Comparison of ENCODE assay signal across 9 cellular contexts in the genomic region with DNA sequence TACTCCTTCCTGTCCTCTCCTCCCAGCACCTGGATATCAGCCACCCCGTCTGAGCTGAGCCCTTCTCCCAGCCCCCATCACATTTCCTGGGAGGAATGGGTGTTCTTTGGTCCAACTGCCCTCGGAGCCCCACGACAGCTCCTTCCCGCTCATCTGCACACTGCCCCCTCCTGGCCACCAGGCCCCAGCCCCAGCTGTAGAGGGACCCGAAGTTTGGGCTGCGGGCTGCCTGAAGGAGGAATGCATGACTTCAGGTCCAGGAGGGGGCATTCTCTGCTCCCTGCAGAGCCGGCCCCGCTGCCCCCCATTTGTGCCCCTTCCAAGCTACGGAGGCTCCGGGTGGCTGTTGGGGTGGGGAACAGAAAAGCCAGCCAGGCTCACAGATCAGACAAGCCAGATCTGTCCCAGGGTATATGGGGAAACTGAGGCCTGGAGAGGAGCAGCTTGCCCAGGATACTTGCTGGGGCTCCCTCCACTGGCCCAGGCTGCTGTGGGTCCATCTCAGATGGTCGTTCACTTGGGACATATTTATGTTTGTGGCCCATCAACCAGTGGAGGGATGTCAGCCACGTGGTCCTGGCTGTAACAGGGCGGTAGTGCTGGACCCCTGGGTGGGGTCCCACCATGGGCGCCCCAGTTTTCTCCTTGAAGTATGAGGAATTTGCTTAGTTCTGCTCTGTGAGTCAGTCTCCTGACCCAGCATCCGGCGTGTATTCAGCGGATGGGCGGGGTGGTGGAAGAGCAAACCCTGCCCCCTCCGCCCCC. TPM values are rescaled to one million over a fixed set of nuclear protein-coding genes. Genes with fewer than 3 reads are reported as not detected.
DNase-seq lines count a peak whose midpoint lies in the region; ATAC-seq and TF ChIP-seq lines count a peak whose summit lies in the region.
"Had no signal": no experiment of that assay in that cellular context is flagged by ENCODE, and none has a peak within 500 bp of the region (broad histone marks: within the 10 kb centered on the region; RNA-seq: fewer than 3 reads in every experiment).

No MANE protein-coding gene starts in this region.

- H3K4me1 Mint-ChIP-seq in activated CD8-positive, alpha-beta memory T cell treated with anti-CD3 and anti-CD28 coated beads, Interleukin-2, amount 10 ng/mL, durations not matched to agents 7 days and 5 days: no peaks in the 10 kb centered on the region

- no peaks in the 10 kb centered on the region for H3K27me3 ChIP-seq in brain microvascular endothelial cell (replicated peaks)
- H3K27me3 ChIP-seq in lower lobe of right lung (ENCODE audit: low read depth): no peaks in the 10 kb centered on the region

- H3K9me3 ChIP-seq in lower lobe of right lung: no peaks in the 10 kb centered on the region

- in situ Hi-C loops in brain microvascular endothelial cell (cut with HindIII; ENCODE audit: low pct_ligation_motif_present, low sequenced_read_pairs): no loop called here

- H3K27ac ChIP-seq in brain microvascular endothelial cell: no peak overlapping the region
- no peak overlapping the region for H3K27ac ChIP-seq in lower lobe of right lung
- H3K27ac ChIP-seq: SK-N-MC had no signal

- H3K27ac Mint-ChIP-seq in activated CD8-positive, alpha-beta memory T cell treated with anti-CD3 and anti-CD28 coated beads, Interleukin-2, amount 10 ng/mL, durations not matched to agents 7 days and 5 days: no peak overlapping the region

- CTCF ChIA-PET in activated CD8-positive, alpha-beta memory T cell treated with anti-CD3 and anti-CD28 coated beads, Interleukin-2, amount 10 ng/mL, durations not matched to agents 7 days and 5 days (lab: Charles Lee): interaction anchor here (0.8 to 2.9 kb wide), 16 partner anchors 9 to 408 kb away, joined by 3 to 28 read pairs (median 4); no protein-coding TSS in a partner anchor

- H3K4me3 Mint-ChIP-seq in activated CD8-positive, alpha-beta memory T cell treated with anti-CD3 and anti-CD28 coated beads, Interleukin-2, amount 10 ng/mL, durations not matched to agents 7 days and 5 days: no peak overlapping the region

- intact Hi-C loops in lower lobe of right lung (cut with DNase I): loop anchor here (10.0 kb wide), 1 partner anchor 310 kb away; no protein-coding TSS in a partner anchor

- peaks cover 5% of the 10 kb centered on the region for H3K4me1 ChIP-seq in lower lobe of right lung

- H3K4me3 ChIP-seq in brain microvascular endothelial cell (ENCODE audit: low read depth, low read length) (no peak overlapping the region), lower lobe of right lung (no peak overlapping the region)
- H3K4me3 ChIP-seq: SK-N-MC had no signal

- H3K36me3 ChIP-seq in brain microvascular endothelial cell (replicated peaks) (no peaks in the 10 kb centered on the region), lower lobe of right lung (peaks cover 4% of the 10 kb centered on the region)

- DNase-seq in Daoy (ENCODE audit: low read depth) (peak; percentile 58), HT-29 (ENCODE audit: low spot score) (peak; percentile 21), brain microvascular endothelial cell (no peak), lower lobe of right lung (peak; percentile 64), GOT3 (lab: John Stamatoyannopoulos, UW) (no peak)
- DNase-seq in stimulated activated naive CD4-positive, alpha-beta T cell (lab: John Stamatoyannopoulos, UW): no peak
- no peak for DNase-seq in activated CD8-positive, alpha-beta memory T cell treated with anti-CD3 and anti-CD28 coated beads, Interleukin-2, amount 10 ng/mL, durations not matched to agents 7 days and 5 days

- ATAC-seq in lower lobe of right lung: peak; percentile 48 to 55
- ATAC-seq in HG02970 (IDR thresholded peaks at IDR 0.05; ENCODE audit: low FRiP score, unreplicated experiment): no peak
- no peak for ATAC-seq in activated CD8-positive, alpha-beta memory T cell treated with anti-CD3 and anti-CD28 coated beads, Interleukin-2, amount 10 ng/mL, durations not matched to agents 7 days and 5 days

- H3K36me3 Mint-ChIP-seq in activated CD8-positive, alpha-beta memory T cell treated with anti-CD3 and anti-CD28 coated beads, Interleukin-2, amount 10 ng/mL, durations not matched to agents 7 days and 5 days: no peaks in the 10 kb centered on the region

- H3K27me3 Mint-ChIP-seq in activated CD8-positive, alpha-beta memory T cell treated with anti-CD3 and anti-CD28 coated beads, Interleukin-2, amount 10 ng/mL, durations not matched to agents 7 days and 5 days: peaks cover 6% of the 10 kb centered on the region

- TF ChIP-seq CTCF in brain microvascular endothelial cell (IDR thresholded peaks at IDR 0.05; ENCODE audit: low read depth, low read length, missing control alignments) (peak; percentile 86), lower lobe of right lung (IDR thresholded peaks at IDR 0.05) (peak; percentile 63)

- H3K9me3 Mint-ChIP-seq in activated CD8-positive, alpha-beta memory T cell treated with anti-CD3 and anti-CD28 coated beads, Interleukin-2, amount 10 ng/mL, durations not matched to agents 7 days and 5 days (ENCODE audit: low read depth): no peaks in the 10 kb centered on the region

RNA-seq across cellular contexts. Expression of gene DAB2IP, which starts 33.1 kb away (rescaled TPM):
- 14.3 and 15.9 TPM in 2 replicates for total RNA-seq in Daoy (2014; rRNA removed; shearing (Covaris generic))
- total RNA-seq in HT-29 (2014; rRNA removed; shearing (Covaris generic)): 47.4 and 58.1 TPM in 2 replicates
- 54.1 TPM for total RNA-seq in lower lobe of right lung
- under 1 TPM; 0.07 to 0.18 TPM for total RNA-seq in activated CD8-positive, alpha-beta memory T cell treated with anti-CD3 and anti-CD28 coated beads, Interleukin-2, amount 10 ng/mL, durations not matched to agents 7 days and 5 days

Comparison
In these comparisons a context has a peak if more than half of its experiments do, and no peak if none do; other contexts are left out.
1. DNase-seq: peak in Daoy (single experiment), HT-29 (single experiment) and lower lobe of right lung (single experiment); none in brain microvascular endothelial cell (single experiment), stimulated activated naive CD4-positive, alpha-beta T cell (0 of 6), activated CD8-positive, alpha-beta memory T cell treated with anti-CD3 and anti-CD28 coated beads, Interleukin-2, amount 10 ng/mL, durations not matched to agents 7 days and 5 days (single experiment) and GOT3 (single experiment).
2. ATAC-seq: peak in lower lobe of right lung (2 of 2); none in HG02970 (single experiment) and activated CD8-positive, alpha-beta memory T cell treated with anti-CD3 and anti-CD28 coated beads, Interleukin-2, amount 10 ng/mL, durations not matched to agents 7 days and 5 days (single experiment).
3. RNA of gene DAB2IP, which starts 33.1 kb away (total RNA-seq): 47.4 to 58.1 TPM in HT-29, 54.1 TPM in lower lobe of right lung (single experiment) and 14.3 to 15.9 TPM in Daoy; 0.07 to 0.18 TPM in activated CD8-positive, alpha-beta memory T cell treated with anti-CD3 and anti-CD28 coated beads, Interleukin-2, amount 10 ng/mL, durations not matched to agents 7 days and 5 days; every median in the first group is over 10 times any median in the second.